11 cellular contexts compared by ENCODE assay signal in genomic region chr1:230979952-230980351, GRCh38. TPM values are rescaled to one million over a fixed set of nuclear protein-coding genes. Genes with fewer than 3 reads are reported as not detected.
DNase-seq lines count a peak whose midpoint lies in the region; ATAC-seq and TF ChIP-seq lines count a peak whose summit lies in the region.
"Had no signal": no experiment of that assay in that cellular context is flagged by ENCODE, and none has a peak within 500 bp of the region (broad histone marks: within the 10 kb centered on the region; RNA-seq: fewer than 3 reads in every experiment).

No MANE protein-coding gene starts in this region.

- POLR2A ChIA-PET in A673 (lab: Charles Lee; ENCODE audit: low non-redundant PET): no interaction called here

- intact Hi-C loops in A673 (cut with micrococcal nuclease; ENCODE audit: unreplicated experiment): no loop called here

- H3K9ac ChIP-seq in liver (ENCODE audit: low read depth in 1 of 2, low read length in 2 of 2): no peak overlapping the region

- DNase-seq in A673 (ENCODE audit: low spot score) (no peak), HFF-Myc (ENCODE audit: extremely low read depth, low read depth) (no peak), NCI-H1092 (lab: John Stamatoyannopoulos, UW) (no peak), SW480 (ENCODE audit: low spot score) (no peak)
- DNase-seq in activated naive CD8-positive, alpha-beta T cell treated with anti-CD3 and anti-CD28 coated beads, Interleukin-2, amount 50 U/mL, for 24 hours: no peak
- no peak for DNase-seq in stimulated activated effector memory CD8-positive, alpha-beta T cell treated with anti-CD3 and anti-CD28 coated beads, Interleukin-12 subunit alpha, Interleukin-12 subunit beta, amount 100 ng/mL, for 72 hours (ENCODE audit: low spot score in 2 of 2)
- DNase-seq in activated naive CD4-positive, alpha-beta T cell treated with anti-CD3 and anti-CD28 coated beads, Interleukin-2, amount 10 ng/mL, durations not matched to agents 7 days and 5 days: no peak
- DNase-seq: activated gamma-delta T cell, DMS153, RPMI8226 had no signal

- no peaks in the 10 kb centered on the region for H3K27me3 Mint-ChIP-seq in activated naive CD8-positive, alpha-beta T cell treated with anti-CD3 and anti-CD28 coated beads, Interleukin-2, amount 50 U/mL, for 24 hours
- H3K27me3 Mint-ChIP-seq in activated naive CD4-positive, alpha-beta T cell treated with anti-CD3 and anti-CD28 coated beads, Interleukin-2, amount 10 ng/mL, durations not matched to agents 7 days and 5 days: no peaks in the 10 kb centered on the region

- TF ChIP-seq RAD21 in liver (IDR thresholded peaks at IDR 0.05): no peak

- TF ChIP-seq CTCF in A673 (conservative IDR thresholded peaks at IDR 0.05; ENCODE audit: low read depth, low read length): no peak
- TF ChIP-seq CTCF in HFF-Myc (IDR thresholded peaks at IDR 0.05; ENCODE audit: low read depth, low read length, missing control alignments): no peak
- no peak for TF ChIP-seq CTCF in liver (IDR thresholded peaks at IDR 0.05; ENCODE audit: low read depth, low read length, missing input control)

- no peaks in the 10 kb centered on the region for H3K9me3 Mint-ChIP-seq in activated naive CD8-positive, alpha-beta T cell treated with anti-CD3 and anti-CD28 coated beads, Interleukin-2, amount 50 U/mL, for 24 hours
- no peaks in the 10 kb centered on the region for H3K9me3 Mint-ChIP-seq in stimulated activated effector memory CD8-positive, alpha-beta T cell treated with anti-CD3 and anti-CD28 coated beads, Interleukin-12 subunit alpha, Interleukin-12 subunit beta, amount 100 ng/mL, for 72 hours
- no peaks in the 10 kb centered on the region for H3K9me3 Mint-ChIP-seq in activated naive CD4-positive, alpha-beta T cell treated with anti-CD3 and anti-CD28 coated beads, Interleukin-2, amount 10 ng/mL, durations not matched to agents 7 days and 5 days

- peaks cover 15% of the 10 kb centered on the region for H3K4me1 ChIP-seq in A673 (ENCODE audit: insufficient read depth, low read length, poor library complexity, severe bottlenecking)
- H3K4me1 ChIP-seq in liver (ENCODE audit: control insufficient read depth in 4 of 4, insufficient read depth in 4 of 4, low read length in 3 of 4): peaks cover 0 to 16% (median 14%) of the 10 kb centered on the region in 4 donors

- H3K4me1 Mint-ChIP-seq in activated naive CD8-positive, alpha-beta T cell treated with anti-CD3 and anti-CD28 coated beads, Interleukin-2, amount 50 U/mL, for 24 hours: peaks cover 20% of the 10 kb centered on the region
- peaks cover 21% of the 10 kb centered on the region for H3K4me1 Mint-ChIP-seq in stimulated activated effector memory CD8-positive, alpha-beta T cell treated with anti-CD3 and anti-CD28 coated beads, Interleukin-12 subunit alpha, Interleukin-12 subunit beta, amount 100 ng/mL, for 72 hours
- H3K4me1 Mint-ChIP-seq in activated naive CD4-positive, alpha-beta T cell treated with anti-CD3 and anti-CD28 coated beads, Interleukin-2, amount 10 ng/mL, durations not matched to agents 7 days and 5 days: peaks cover 30% of the 10 kb centered on the region

- H3K4me3 ChIP-seq in A673 (ENCODE audit: low read depth, low read length, poor library complexity, severe bottlenecking) (peak overlapping the region; percentile 65), HFF-Myc (replicated peaks; ENCODE audit: low read depth, low read length) (peak overlapping the region; percentile 91), liver (ENCODE audit: low read depth in 1 of 3, low read length in 3 of 3) (peak overlapping the region; percentile 67 to 99 (median 78))

- peaks cover 11% of the 10 kb centered on the region for H3K36me3 ChIP-seq in A673 (ENCODE audit: insufficient read depth, low read length, poor library complexity, severe bottlenecking)
- H3K36me3 ChIP-seq in liver (ENCODE audit: control insufficient read depth in 4 of 4, insufficient read depth in 3 of 4, low read depth in 1 of 4, low read length in 3 of 4): peaks cover 0 to 5% (median 0%) of the 10 kb centered on the region in 4 donors

- H3K27ac Mint-ChIP-seq in activated naive CD8-positive, alpha-beta T cell treated with anti-CD3 and anti-CD28 coated beads, Interleukin-2, amount 50 U/mL, for 24 hours: peak overlapping the region; percentile 94
- H3K27ac Mint-ChIP-seq in stimulated activated effector memory CD8-positive, alpha-beta T cell treated with anti-CD3 and anti-CD28 coated beads, Interleukin-12 subunit alpha, Interleukin-12 subunit beta, amount 100 ng/mL, for 72 hours: no peak overlapping the region
- H3K27ac Mint-ChIP-seq in activated naive CD4-positive, alpha-beta T cell treated with anti-CD3 and anti-CD28 coated beads, Interleukin-2, amount 10 ng/mL, durations not matched to agents 7 days and 5 days: no peak overlapping the region

- no peak overlapping the region for H3K27ac ChIP-seq in A673 (ENCODE audit: low read depth, low read length, poor library complexity, severe bottlenecking)
- no peak overlapping the region for H3K27ac ChIP-seq in liver (ENCODE audit: low read depth in 1 of 2, low read length in 2 of 2)

- H3K36me3 Mint-ChIP-seq in activated naive CD8-positive, alpha-beta T cell treated with anti-CD3 and anti-CD28 coated beads, Interleukin-2, amount 50 U/mL, for 24 hours (ENCODE audit: low read depth): peaks cover 14% of the 10 kb centered on the region
- peaks cover 22% of the 10 kb centered on the region for H3K36me3 Mint-ChIP-seq in stimulated activated effector memory CD8-positive, alpha-beta T cell treated with anti-CD3 and anti-CD28 coated beads, Interleukin-12 subunit alpha, Interleukin-12 subunit beta, amount 100 ng/mL, for 72 hours
- peaks cover 24% of the 10 kb centered on the region for H3K36me3 Mint-ChIP-seq in activated naive CD4-positive, alpha-beta T cell treated with anti-CD3 and anti-CD28 coated beads, Interleukin-2, amount 10 ng/mL, durations not matched to agents 7 days and 5 days

- no peak overlapping the region for H3K4me3 Mint-ChIP-seq in activated naive CD8-positive, alpha-beta T cell treated with anti-CD3 and anti-CD28 coated beads, Interleukin-2, amount 50 U/mL, for 24 hours
- no peak overlapping the region for H3K4me3 Mint-ChIP-seq in stimulated activated effector memory CD8-positive, alpha-beta T cell treated with anti-CD3 and anti-CD28 coated beads, Interleukin-12 subunit alpha, Interleukin-12 subunit beta, amount 100 ng/mL, for 72 hours
- H3K4me3 Mint-ChIP-seq in activated naive CD4-positive, alpha-beta T cell treated with anti-CD3 and anti-CD28 coated beads, Interleukin-2, amount 10 ng/mL, durations not matched to agents 7 days and 5 days: no peak overlapping the region

- BruUV-seq in A673 (replicated peaks; lab: Mats Ljungman, UMichigan): no TSS peak

- H3K9me3 ChIP-seq in A673 (ENCODE audit: low read depth, low read length, poor library complexity, severe bottlenecking): no peaks in the 10 kb centered on the region
- no peaks in the 10 kb centered on the region for H3K9me3 ChIP-seq in liver (ENCODE audit: control insufficient read depth in 4 of 4, low read length in 3 of 4)

- CTCF ChIA-PET in A673 (lab: Charles Lee): no interaction called here
- CTCF ChIA-PET in activated naive CD4-positive, alpha-beta T cell treated with anti-CD3 and anti-CD28 coated beads, Interleukin-2, amount 10 ng/mL, durations not matched to agents 7 days and 5 days (lab: Charles Lee): interaction anchor here (0.9 to 1.0 kb wide), 2 partner anchors 37 to 337 kb away, joined by 3 read pairs; partner anchors contain the start of gene COG2

- ATAC-seq in activated naive CD8-positive, alpha-beta T cell treated with anti-CD3 and anti-CD28 coated beads, Interleukin-2, amount 50 U/mL, for 24 hours: no peak
- no peak for ATAC-seq in stimulated activated effector memory CD8-positive, alpha-beta T cell treated with anti-CD3 and anti-CD28 coated beads, Interleukin-12 subunit alpha, Interleukin-12 subunit beta, amount 100 ng/mL, for 72 hours

- no peaks in the 10 kb centered on the region for H3K27me3 ChIP-seq in A673 (replicated peaks; ENCODE audit: insufficient read depth, low read depth, low read length, poor library complexity)
- no peaks in the 10 kb centered on the region for H3K27me3 ChIP-seq in liver (ENCODE audit: control insufficient read depth in 4 of 4, insufficient read depth in 4 of 4, low read length in 3 of 4)

- 80% methylated on average over 4 of the region's 4 CpGs for WGBS in liver

TF ChIP-seq in liver, 16 proteins besides CTCF, POLR2A, EP300 and RAD21 (continues in another document):
- TF ChIP-seq ZBTB33 (IDR thresholded peaks at IDR 0.05): no peak
- no peak for TF ChIP-seq EGR1 (IDR thresholded peaks at IDR 0.05; ENCODE audit: low read depth in 2 of 2)
- TF ChIP-seq NR2F2 (IDR thresholded peaks at IDR 0.05): no peak
- TF ChIP-seq ATF3 (IDR thresholded peaks at IDR 0.05): no peak
- TF ChIP-seq FOXA2 (IDR thresholded peaks at IDR 0.05): no peak

RNA-seq across cellular contexts. Expression of gene ARV1, which starts 1.1 kb away (rescaled TPM):
- total RNA-seq in A673 (2021): 27.1 and 27.3 TPM in 2 replicates
- 10 to 100 TPM; 13.4 to 15.9 TPM for total RNA-seq in liver
- 10 to 100 TPM; 11.4 to 18.9 TPM for polyA plus RNA-seq in liver

RNA-seq across cellular contexts. Expression of gene TTC13, which starts 1.3 kb away (rescaled TPM):
- total RNA-seq in A673 (2021) (28.9 and 30.1 TPM in 2 replicates), liver (10 to 100 TPM; 10.2 to 17.5 TPM)
- polyA plus RNA-seq in liver: 1 to 10 TPM; 2.6 to 3.3 TPM
